1 cellular context compared by ENCODE assay signal in the genomic region with DNA sequence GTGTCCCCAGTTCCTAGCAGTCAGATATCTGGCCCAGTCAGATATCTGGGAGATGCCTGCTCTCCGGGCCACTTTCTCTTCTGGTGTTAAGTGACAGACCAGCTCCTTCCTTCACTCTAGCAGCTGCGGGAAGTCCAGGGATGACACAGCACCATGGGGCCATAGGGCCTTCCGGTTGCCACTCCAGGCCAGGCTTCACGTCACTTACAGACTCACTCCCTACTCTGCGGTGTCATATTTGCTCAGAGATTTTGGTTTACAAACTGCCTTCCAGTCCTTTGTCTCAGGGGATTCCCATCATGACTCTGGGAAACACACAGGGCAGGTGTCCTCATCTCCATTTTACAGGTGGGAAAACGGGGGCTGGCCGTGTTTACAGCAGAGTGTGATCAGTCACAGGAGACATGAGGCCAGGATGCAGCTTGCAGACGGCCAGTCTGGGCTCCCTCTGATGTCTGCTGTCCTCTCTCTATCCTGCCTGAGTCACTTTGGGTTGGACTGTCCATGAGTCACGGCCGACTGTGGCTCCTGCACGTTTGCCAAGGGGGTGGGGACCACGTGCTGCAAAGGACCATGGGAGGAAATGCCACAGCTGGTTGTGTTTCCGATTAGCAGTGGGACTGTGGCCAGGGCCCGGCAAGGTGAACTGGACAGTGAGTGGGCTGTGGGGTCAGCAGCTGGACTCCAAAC.
TF ChIP-seq lines count a peak whose summit lies in the region.

No MANE protein-coding gene starts in this region.

TF ChIP-seq in A549, 52 proteins besides CTCF, POLR2A, EP300 and RAD21 (continued from another document):
- TF ChIP-seq SMC3 (IDR thresholded peaks at IDR 0.05) (no peak), MAZ (IDR thresholded peaks at IDR 0.05; ENCODE audit: borderline replicate concordance, low read depth, low read length) (no peak), PHF8 (IDR thresholded peaks at IDR 0.05; ENCODE audit: borderline replicate concordance, low read depth) (no peak), ESRRA (IDR thresholded peaks at IDR 0.05; ENCODE audit: borderline replicate concordance, low read length) (no peak), SREBF2 (IDR thresholded peaks at IDR 0.05) (no peak), KDM1A (IDR thresholded peaks at IDR 0.05; ENCODE audit: low read depth) (no peak), RNF2 (IDR thresholded peaks at IDR 0.05; ENCODE audit: borderline replicate concordance, low read depth) (no peak), HEYL (CRISPR knock-in tag; IDR thresholded peaks at IDR 0.05) (no peak), MYC (IDR thresholded peaks at IDR 0.05; ENCODE audit: borderline replicate concordance, low read length) (peak; percentile 89), NFE2L2 (conservative IDR thresholded peaks at IDR 0.05; ENCODE audit: low read length) (0 out of 2 replicates have a peak, but pooled peaks have one; percentile 10), CBX8 (IDR thresholded peaks at IDR 0.05) (no peak), JUNB (IDR thresholded peaks at IDR 0.05) (peak; percentile 64), FOSB (CRISPR knock-in tag; IDR thresholded peaks at IDR 0.05) (no peak), EHF (CRISPR knock-in tag; IDR thresholded peaks at IDR 0.05) (no peak), HOXB13 (CRISPR knock-in tag; IDR thresholded peaks at IDR 0.05; ENCODE audit: low read depth) (no peak), TP53 (CRISPR knock-in tag; IDR thresholded peaks at IDR 0.05) (no peak), ZNF302 (CRISPR knock-in tag; IDR thresholded peaks at IDR 0.05) (no peak), CHD4 (IDR thresholded peaks at IDR 0.05; ENCODE audit: borderline replicate concordance) (no peak), JUN (IDR thresholded peaks at IDR 0.05) (peak; percentile 34 to 74; a peak in 4 of 5 replicates), KDM5A (IDR thresholded peaks at IDR 0.05) (no peak), ZFP36 (IDR thresholded peaks at IDR 0.05; ENCODE audit: borderline replicate concordance, partially characterized antibody) (no peak), NR3C1 (IDR thresholded peaks at IDR 0.05) (no peak), CHD2 (IDR thresholded peaks at IDR 0.05; ENCODE audit: low read length, partially characterized antibody) (no peak), HOXB5 (CRISPR knock-in tag; IDR thresholded peaks at IDR 0.05) (0 out of 2 replicates have a peak, but pooled peaks have one; percentile 19), EHMT2 (IDR thresholded peaks at IDR 0.05; ENCODE audit: low read depth) (no peak), POLR2AphosphoS2 (conservative IDR thresholded peaks at IDR 0.05; ENCODE audit: low read length) (no peak), MAFK (IDR thresholded peaks at IDR 0.05; ENCODE audit: partially characterized antibody) (peak; percentile 67), RCOR1 (IDR thresholded peaks at IDR 0.05; ENCODE audit: low read depth, low read length) (no peak), BHLHE40 (IDR thresholded peaks at IDR 0.05; ENCODE audit: low read depth, low read length) (peak; percentile 90), NPAS2 (CRISPR knock-in tag; IDR thresholded peaks at IDR 0.05; ENCODE audit: borderline replicate concordance) (peak; percentile 51; the same call in 1 of the 2 replicates), ZC3H11A (IDR thresholded peaks at IDR 0.05) (no peak), GATA3 (IDR thresholded peaks at IDR 0.05; ENCODE audit: borderline replicate concordance) (0 out of 2 replicates have a peak, but pooled peaks have one; percentile 41), FOXS1 (CRISPR knock-in tag; IDR thresholded peaks at IDR 0.05) (no peak)
- TF ChIP-seq, protein P1, sequence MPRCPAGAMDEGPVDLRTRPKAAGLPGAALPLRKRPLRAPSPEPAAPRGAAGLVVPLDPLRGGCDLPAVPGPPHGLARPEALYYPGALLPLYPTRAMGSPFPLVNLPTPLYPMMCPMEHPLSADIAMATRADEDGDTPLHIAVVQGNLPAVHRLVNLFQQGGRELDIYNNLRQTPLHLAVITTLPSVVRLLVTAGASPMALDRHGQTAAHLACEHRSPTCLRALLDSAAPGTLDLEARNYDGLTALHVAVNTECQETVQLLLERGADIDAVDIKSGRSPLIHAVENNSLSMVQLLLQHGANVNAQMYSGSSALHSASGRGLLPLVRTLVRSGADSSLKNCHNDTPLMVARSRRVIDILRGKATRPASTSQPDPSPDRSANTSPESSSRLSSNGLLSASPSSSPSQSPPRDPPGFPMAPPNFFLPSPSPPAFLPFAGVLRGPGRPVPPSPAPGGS (IDR thresholded peaks at IDR 0.05), result no peak
- TF ChIP-seq, protein P2, sequence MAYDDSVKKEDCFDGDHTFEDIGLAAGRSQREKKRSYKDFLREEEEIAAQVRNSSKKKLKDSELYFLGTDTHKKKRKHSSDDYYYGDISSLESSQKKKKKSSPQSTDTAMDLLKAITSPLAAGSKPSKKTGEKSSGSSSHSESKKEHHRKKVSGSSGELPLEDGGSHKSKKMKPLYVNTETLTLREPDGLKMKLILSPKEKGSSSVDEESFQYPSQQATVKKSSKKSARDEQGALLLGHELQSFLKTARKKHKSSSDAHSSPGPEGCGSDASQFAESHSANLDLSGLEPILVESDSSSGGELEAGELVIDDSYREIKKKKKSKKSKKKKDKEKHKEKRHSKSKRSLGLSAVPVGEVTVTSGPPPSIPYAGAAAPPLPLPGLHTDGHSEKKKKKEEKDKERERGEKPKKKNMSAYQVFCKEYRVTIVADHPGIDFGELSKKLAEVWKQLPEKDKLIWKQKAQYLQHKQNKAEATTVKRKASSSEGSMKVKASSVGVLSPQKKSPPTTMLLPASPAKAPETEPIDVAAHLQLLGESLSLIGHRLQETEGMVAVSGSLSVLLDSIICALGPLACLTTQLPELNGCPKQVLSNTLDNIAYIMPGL (CRISPR knock-in tag; IDR thresholded peaks at IDR 0.05; ENCODE audit: borderline replicate concordance), result no peak
- TF ChIP-seq, protein P3, sequence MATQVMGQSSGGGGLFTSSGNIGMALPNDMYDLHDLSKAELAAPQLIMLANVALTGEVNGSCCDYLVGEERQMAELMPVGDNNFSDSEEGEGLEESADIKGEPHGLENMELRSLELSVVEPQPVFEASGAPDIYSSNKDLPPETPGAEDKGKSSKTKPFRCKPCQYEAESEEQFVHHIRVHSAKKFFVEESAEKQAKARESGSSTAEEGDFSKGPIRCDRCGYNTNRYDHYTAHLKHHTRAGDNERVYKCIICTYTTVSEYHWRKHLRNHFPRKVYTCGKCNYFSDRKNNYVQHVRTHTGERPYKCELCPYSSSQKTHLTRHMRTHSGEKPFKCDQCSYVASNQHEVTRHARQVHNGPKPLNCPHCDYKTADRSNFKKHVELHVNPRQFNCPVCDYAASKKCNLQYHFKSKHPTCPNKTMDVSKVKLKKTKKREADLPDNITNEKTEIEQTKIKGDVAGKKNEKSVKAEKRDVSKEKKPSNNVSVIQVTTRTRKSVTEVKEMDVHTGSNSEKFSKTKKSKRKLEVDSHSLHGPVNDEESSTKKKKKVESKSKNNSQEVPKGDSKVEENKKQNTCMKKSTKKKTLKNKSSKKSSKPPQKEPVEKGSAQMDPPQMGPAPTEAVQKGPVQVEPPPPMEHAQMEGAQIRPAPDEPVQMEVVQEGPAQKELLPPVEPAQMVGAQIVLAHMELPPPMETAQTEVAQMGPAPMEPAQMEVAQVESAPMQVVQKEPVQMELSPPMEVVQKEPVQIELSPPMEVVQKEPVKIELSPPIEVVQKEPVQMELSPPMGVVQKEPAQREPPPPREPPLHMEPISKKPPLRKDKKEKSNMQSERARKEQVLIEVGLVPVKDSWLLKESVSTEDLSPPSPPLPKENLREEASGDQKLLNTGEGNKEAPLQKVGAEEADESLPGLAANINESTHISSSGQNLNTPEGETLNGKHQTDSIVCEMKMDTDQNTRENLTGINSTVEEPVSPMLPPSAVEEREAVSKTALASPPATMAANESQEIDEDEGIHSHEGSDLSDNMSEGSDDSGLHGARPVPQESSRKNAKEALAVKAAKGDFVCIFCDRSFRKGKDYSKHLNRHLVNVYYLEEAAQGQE (IDR thresholded peaks at IDR 0.05), result no peak
- TF ChIP-seq, protein P4, sequence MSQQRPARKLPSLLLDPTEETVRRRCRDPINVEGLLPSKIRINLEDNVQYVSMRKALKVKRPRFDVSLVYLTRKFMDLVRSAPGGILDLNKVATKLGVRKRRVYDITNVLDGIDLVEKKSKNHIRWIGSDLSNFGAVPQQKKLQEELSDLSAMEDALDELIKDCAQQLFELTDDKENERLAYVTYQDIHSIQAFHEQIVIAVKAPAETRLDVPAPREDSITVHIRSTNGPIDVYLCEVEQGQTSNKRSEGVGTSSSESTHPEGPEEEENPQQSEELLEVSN (IDR thresholded peaks at IDR 0.05; ENCODE audit: borderline replicate concordance, low read depth), result 0 out of 2 replicates have a peak, but pooled peaks have one; percentile 59
- TF ChIP-seq, protein P5, sequence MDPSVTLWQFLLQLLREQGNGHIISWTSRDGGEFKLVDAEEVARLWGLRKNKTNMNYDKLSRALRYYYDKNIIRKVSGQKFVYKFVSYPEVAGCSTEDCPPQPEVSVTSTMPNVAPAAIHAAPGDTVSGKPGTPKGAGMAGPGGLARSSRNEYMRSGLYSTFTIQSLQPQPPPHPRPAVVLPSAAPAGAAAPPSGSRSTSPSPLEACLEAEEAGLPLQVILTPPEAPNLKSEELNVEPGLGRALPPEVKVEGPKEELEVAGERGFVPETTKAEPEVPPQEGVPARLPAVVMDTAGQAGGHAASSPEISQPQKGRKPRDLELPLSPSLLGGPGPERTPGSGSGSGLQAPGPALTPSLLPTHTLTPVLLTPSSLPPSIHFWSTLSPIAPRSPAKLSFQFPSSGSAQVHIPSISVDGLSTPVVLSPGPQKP (IDR thresholded peaks at IDR 0.05; ENCODE audit: low read depth, low read length), result no peak
- TF ChIP-seq, protein P6, sequence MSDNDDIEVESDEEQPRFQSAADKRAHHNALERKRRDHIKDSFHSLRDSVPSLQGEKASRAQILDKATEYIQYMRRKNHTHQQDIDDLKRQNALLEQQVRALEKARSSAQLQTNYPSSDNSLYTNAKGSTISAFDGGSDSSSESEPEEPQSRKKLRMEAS (IDR thresholded peaks at IDR 0.05), result peak; percentile 96
- TF ChIP-seq, protein P7, sequence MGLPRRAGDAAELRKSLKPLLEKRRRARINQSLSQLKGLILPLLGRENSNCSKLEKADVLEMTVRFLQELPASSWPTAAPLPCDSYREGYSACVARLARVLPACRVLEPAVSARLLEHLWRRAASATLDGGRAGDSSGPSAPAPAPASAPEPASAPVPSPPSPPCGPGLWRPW (IDR thresholded peaks at IDR 0.05), result no peak
TF ChIP-seq in A549: peak in this region for 14.
